ENCODE assay signal across 2 cellular contexts in the genomic region with DNA sequence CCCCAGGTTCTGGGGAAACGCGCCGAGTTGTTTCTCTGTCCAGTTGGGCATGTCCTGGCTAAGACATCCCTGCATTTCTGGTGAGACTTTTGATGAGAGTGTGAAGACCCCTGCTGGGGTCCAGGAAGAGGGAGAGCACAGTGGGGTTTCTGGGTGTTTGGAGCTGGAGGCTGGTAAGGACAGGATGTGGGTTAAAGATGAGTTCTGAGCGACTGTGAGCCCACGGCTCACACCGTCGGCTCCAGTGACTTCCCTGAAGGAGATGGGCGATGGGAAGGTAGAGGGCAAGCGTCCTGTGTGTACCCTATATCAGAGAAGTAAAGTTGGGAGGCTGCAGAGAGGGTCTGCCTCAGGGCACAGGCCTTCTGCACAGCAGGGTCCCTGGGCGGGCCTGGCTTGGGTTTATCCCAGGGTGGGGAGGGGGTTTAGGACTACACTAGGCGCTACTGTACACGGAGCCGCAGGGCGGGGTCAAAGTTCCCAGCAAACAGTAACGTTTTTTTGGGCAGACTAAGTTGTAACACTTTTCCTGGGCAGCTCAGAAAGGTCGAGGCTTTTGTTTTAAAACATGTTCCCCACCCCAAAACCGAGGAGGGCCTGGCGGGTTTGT.
TF ChIP-seq lines count a peak whose summit lies in the region.

No MANE protein-coding gene starts in this region.

TF ChIP-seq in WTC11, 78 proteins besides CTCF, POLR2A, EP300 and RAD21 (continued from another document):
- TF ChIP-seq, protein P1, sequence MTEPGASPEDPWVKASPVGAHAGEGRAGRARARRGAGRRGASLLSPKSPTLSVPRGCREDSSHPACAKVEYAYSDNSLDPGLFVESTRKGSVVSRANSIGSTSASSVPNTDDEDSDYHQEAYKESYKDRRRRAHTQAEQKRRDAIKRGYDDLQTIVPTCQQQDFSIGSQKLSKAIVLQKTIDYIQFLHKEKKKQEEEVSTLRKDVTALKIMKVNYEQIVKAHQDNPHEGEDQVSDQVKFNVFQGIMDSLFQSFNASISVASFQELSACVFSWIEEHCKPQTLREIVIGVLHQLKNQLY (CRISPR knock-in tag; IDR thresholded peaks at IDR 0.05): no peak
- TF ChIP-seq, protein P2, sequence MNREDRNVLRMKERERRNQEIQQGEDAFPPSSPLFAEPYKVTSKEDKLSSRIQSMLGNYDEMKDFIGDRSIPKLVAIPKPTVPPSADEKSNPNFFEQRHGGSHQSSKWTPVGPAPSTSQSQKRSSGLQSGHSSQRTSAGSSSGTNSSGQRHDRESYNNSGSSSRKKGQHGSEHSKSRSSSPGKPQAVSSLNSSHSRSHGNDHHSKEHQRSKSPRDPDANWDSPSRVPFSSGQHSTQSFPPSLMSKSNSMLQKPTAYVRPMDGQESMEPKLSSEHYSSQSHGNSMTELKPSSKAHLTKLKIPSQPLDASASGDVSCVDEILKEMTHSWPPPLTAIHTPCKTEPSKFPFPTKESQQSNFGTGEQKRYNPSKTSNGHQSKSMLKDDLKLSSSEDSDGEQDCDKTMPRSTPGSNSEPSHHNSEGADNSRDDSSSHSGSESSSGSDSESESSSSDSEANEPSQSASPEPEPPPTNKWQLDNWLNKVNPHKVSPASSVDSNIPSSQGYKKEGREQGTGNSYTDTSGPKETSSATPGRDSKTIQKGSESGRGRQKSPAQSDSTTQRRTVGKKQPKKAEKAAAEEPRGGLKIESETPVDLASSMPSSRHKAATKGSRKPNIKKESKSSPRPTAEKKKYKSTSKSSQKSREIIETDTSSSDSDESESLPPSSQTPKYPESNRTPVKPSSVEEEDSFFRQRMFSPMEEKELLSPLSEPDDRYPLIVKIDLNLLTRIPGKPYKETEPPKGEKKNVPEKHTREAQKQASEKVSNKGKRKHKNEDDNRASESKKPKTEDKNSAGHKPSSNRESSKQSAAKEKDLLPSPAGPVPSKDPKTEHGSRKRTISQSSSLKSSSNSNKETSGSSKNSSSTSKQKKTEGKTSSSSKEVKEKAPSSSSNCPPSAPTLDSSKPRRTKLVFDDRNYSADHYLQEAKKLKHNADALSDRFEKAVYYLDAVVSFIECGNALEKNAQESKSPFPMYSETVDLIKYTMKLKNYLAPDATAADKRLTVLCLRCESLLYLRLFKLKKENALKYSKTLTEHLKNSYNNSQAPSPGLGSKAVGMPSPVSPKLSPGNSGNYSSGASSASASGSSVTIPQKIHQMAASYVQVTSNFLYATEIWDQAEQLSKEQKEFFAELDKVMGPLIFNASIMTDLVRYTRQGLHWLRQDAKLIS (CRISPR knock-in tag; IDR thresholded peaks at IDR 0.05; ENCODE audit: borderline replicate concordance): no peak
- TF ChIP-seq ZNF232 (CRISPR knock-in tag; IDR thresholded peaks at IDR 0.05) (no peak), SMAD4 (CRISPR knock-in tag; IDR thresholded peaks at IDR 0.05) (no peak), ZNF396 (CRISPR knock-in tag; IDR thresholded peaks at IDR 0.05; ENCODE audit: borderline replicate concordance) (no peak), ZNF671 (CRISPR knock-in tag; IDR thresholded peaks at IDR 0.05) (no peak), GRHL2 (CRISPR knock-in tag; IDR thresholded peaks at IDR 0.05; ENCODE audit: insufficient replicate concordance, severe bottlenecking) (no peak), MYBL2 (CRISPR knock-in tag; IDR thresholded peaks at IDR 0.05) (no peak), PRRX2 (CRISPR knock-in tag; IDR thresholded peaks at IDR 0.05) (no peak), FOXP1 (CRISPR knock-in tag; IDR thresholded peaks at IDR 0.05; ENCODE audit: borderline replicate concordance) (no peak)
- TF ChIP-seq, protein P3, sequence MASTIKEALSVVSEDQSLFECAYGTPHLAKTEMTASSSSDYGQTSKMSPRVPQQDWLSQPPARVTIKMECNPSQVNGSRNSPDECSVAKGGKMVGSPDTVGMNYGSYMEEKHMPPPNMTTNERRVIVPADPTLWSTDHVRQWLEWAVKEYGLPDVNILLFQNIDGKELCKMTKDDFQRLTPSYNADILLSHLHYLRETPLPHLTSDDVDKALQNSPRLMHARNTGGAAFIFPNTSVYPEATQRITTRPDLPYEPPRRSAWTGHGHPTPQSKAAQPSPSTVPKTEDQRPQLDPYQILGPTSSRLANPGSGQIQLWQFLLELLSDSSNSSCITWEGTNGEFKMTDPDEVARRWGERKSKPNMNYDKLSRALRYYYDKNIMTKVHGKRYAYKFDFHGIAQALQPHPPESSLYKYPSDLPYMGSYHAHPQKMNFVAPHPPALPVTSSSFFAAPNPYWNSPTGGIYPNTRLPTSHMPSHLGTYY (CRISPR knock-in tag; IDR thresholded peaks at IDR 0.05): no peak
- TF ChIP-seq, protein P4, sequence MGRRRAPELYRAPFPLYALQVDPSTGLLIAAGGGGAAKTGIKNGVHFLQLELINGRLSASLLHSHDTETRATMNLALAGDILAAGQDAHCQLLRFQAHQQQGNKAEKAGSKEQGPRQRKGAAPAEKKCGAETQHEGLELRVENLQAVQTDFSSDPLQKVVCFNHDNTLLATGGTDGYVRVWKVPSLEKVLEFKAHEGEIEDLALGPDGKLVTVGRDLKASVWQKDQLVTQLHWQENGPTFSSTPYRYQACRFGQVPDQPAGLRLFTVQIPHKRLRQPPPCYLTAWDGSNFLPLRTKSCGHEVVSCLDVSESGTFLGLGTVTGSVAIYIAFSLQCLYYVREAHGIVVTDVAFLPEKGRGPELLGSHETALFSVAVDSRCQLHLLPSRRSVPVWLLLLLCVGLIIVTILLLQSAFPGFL (CRISPR knock-in tag; IDR thresholded peaks at IDR 0.05; ENCODE audit: borderline replicate concordance): no peak
TF ChIP-seq in WTC11: peak in this region for 0.

TF ChIP-seq in SK-N-SH treated with all-trans-retinoic acid at 6 μM for 48 hours, 23 proteins besides CTCF, POLR2A, EP300 and RAD21 (continued from another document):
- no peak for TF ChIP-seq OSR1 (CRISPR knock-in tag; IDR thresholded peaks at IDR 0.05)
- TF ChIP-seq ZNF8 (CRISPR knock-in tag; IDR thresholded peaks at IDR 0.05): no peak
- no peak for TF ChIP-seq BACH2 (CRISPR knock-in tag; IDR thresholded peaks at IDR 0.05; ENCODE audit: borderline replicate concordance)
